In genomic region chr1:14928886-14929546, GRCh38 we compare ENCODE assay signal across 2 cellular contexts.
TF ChIP-seq lines count a peak whose summit lies in the region.

No MANE protein-coding gene starts in this region.

TF ChIP-seq in K562, 482 proteins besides CTCF, POLR2A, EP300 and RAD21 (continued from another document):
- TF ChIP-seq MGA (IDR thresholded peaks at IDR 0.05) = 0 out of 2 replicates have a peak, but pooled peaks have one; percentile 25
- TF ChIP-seq ATF1 (CRISPR knock-in tag; IDR thresholded peaks at IDR 0.05) = no peak
- TF ChIP-seq ATF1 (tag; IDR thresholded peaks at IDR 0.05) = 0 out of 2 replicates have a peak, but pooled peaks have one; percentile 68
- TF ChIP-seq BCOR (IDR thresholded peaks at IDR 0.05) = peak; percentile 64
- peak; percentile 84 for TF ChIP-seq RBM25 (IDR thresholded peaks at IDR 0.05; ENCODE audit: low read depth, low read length, severe bottlenecking)
- no peak for TF ChIP-seq ZC3H11A (IDR thresholded peaks at IDR 0.05; ENCODE audit: low read depth, low read length)
- no peak for TF ChIP-seq ZNF316 (IDR thresholded peaks at IDR 0.05)
- TF ChIP-seq SP1 (CRISPR knock-in tag; IDR thresholded peaks at IDR 0.05) = peak; percentile 50; the same call in 1 of the 2 replicates
- peak; percentile 24; the same call in 1 of the 2 replicates for TF ChIP-seq NR2C1 (IDR thresholded peaks at IDR 0.05)
- TF ChIP-seq NR2C1 (tag; IDR thresholded peaks at IDR 0.05) = no peak
TF ChIP-seq in K562: peak in this region for 6.

TF ChIP-seq in liver, 16 proteins besides CTCF, POLR2A, EP300 and RAD21 (continued from another document):
- TF ChIP-seq MAX (IDR thresholded peaks at IDR 0.05) (no peak), HNF4A (conservative IDR thresholded peaks at IDR 0.05) (no peak), NR2F2 (IDR thresholded peaks at IDR 0.05) (no peak), ATF3 (IDR thresholded peaks at IDR 0.05) (no peak), FOXA1 (IDR thresholded peaks at IDR 0.05) (no peak), REST (IDR thresholded peaks at IDR 0.05) (no peak), TAF1 (conservative IDR thresholded peaks at IDR 0.05) (no peak), YY1 (IDR thresholded peaks at IDR 0.05) (no peak), HNF4G (IDR thresholded peaks at IDR 0.05) (no peak), FOXA2 (IDR thresholded peaks at IDR 0.05) (no peak), GABPA (IDR thresholded peaks at IDR 0.05 in 1 of 2, conservative IDR thresholded peaks at IDR 0.05 in 1 of 2) (no peak)
